Comparison of ENCODE assay signal across 1 cellular context in genomic region chr2:199911052-199911876, GRCh38.
TF ChIP-seq lines count a peak whose summit lies in the region.

TSS of gene C2orf69 (plus strand) at chr2:199911293. CDS start at chr2:199911439, 146 bp downstream.

TF ChIP-seq in HepG2, 621 proteins besides CTCF, POLR2A, EP300 and RAD21 (continued from another document and continues in another):
- TF ChIP-seq ZNF343 (CRISPR knock-in tag; IDR thresholded peaks at IDR 0.05) (peak; percentile 81; the same call in 1 of the 2 replicates), ZNF761 (CRISPR knock-in tag; conservative IDR thresholded peaks at IDR 0.05) (0 out of 2 replicates have a peak, but pooled peaks have one; percentile 82), ZNF383 (CRISPR knock-in tag; IDR thresholded peaks at IDR 0.05; ENCODE audit: borderline replicate concordance) (peak; percentile 35; the same call in 1 of the 2 replicates), NFIC (IDR thresholded peaks at IDR 0.05; ENCODE audit: low read length) (no peak), ZNF333 (CRISPR knock-in tag; IDR thresholded peaks at IDR 0.05; ENCODE audit: borderline replicate concordance) (peak; percentile 97), CHD4 (IDR thresholded peaks at IDR 0.05; ENCODE audit: borderline replicate concordance, low read length) (no peak), HNRNPLL (IDR thresholded peaks at IDR 0.05; ENCODE audit: low read depth, low read length, poor library complexity, severe bottlenecking) (peak; percentile 97), FOSL2 (CRISPR knock-in tag; IDR thresholded peaks at IDR 0.05) (peak; percentile 3; the same call in 1 of the 2 replicates), HMG20A (CRISPR knock-in tag; IDR thresholded peaks at IDR 0.05; ENCODE audit: borderline replicate concordance) (peak; percentile 38; the same call in 1 of the 2 replicates), TEF (CRISPR knock-in tag; IDR thresholded peaks at IDR 0.05) (peak; percentile 15; the same call in 1 of the 2 replicates), NCOR1 (IDR thresholded peaks at IDR 0.05; ENCODE audit: borderline replicate concordance, low read length) (peak; percentile 29; the same call in 1 of the 2 replicates), RBM39 (IDR thresholded peaks at IDR 0.05; ENCODE audit: low read depth, low read length, poor library complexity, severe bottlenecking) (peak; percentile 55), ZUFSP (CRISPR knock-in tag; IDR thresholded peaks at IDR 0.05; ENCODE audit: borderline replicate concordance) (no peak), HHEX (CRISPR knock-in tag; IDR thresholded peaks at IDR 0.05) (no peak), RNF2 (conservative IDR thresholded peaks at IDR 0.05; ENCODE audit: low read depth) (peak; percentile 65; the same call in 1 of the 2 replicates), ATF6 (CRISPR knock-in tag; conservative IDR thresholded peaks at IDR 0.05) (0 out of 2 replicates have a peak, but pooled peaks have one; percentile 65), YEATS2 (CRISPR knock-in tag; IDR thresholded peaks at IDR 0.05; ENCODE audit: borderline replicate concordance) (peak; percentile 55; the same call in 1 of the 2 replicates), SKIL (CRISPR knock-in tag; IDR thresholded peaks at IDR 0.05; ENCODE audit: borderline replicate concordance) (no peak; the same call in 1 of the 2 replicates), BRF2 (CRISPR knock-in tag; IDR thresholded peaks at IDR 0.05) (peak; percentile 98), HNF4G (IDR thresholded peaks at IDR 0.05; ENCODE audit: borderline replicate concordance, low read depth, low read length) (no peak), HNF4G (CRISPR knock-in tag; IDR thresholded peaks at IDR 0.05; ENCODE audit: borderline replicate concordance, low read depth) (peak; percentile 58), SP2 (CRISPR knock-in tag; IDR thresholded peaks at IDR 0.05) (no peak), SRSF9 (IDR thresholded peaks at IDR 0.05; ENCODE audit: borderline replicate concordance, insufficient read depth, low read depth, low read length, poor library complexity, severe bottlenecking) (no peak), ZNF547 (CRISPR knock-in tag; IDR thresholded peaks at IDR 0.05) (peak; percentile 89), DBP (CRISPR knock-in tag; IDR thresholded peaks at IDR 0.05; ENCODE audit: not compliant biosample characterization) (peak; percentile 29), ZNF713 (CRISPR knock-in tag; IDR thresholded peaks at IDR 0.05) (peak; percentile 41; the same call in 1 of the 2 replicates), HNRNPL (IDR thresholded peaks at IDR 0.05; ENCODE audit: low read depth, low read length) (peak; percentile 68; the same call in 1 of the 2 replicates), RAD51 (IDR thresholded peaks at IDR 0.05; ENCODE audit: borderline replicate concordance) (no peak), SRF (IDR thresholded peaks at IDR 0.05; ENCODE audit: low read depth, low read length) (no peak), CBX5 (CRISPR knock-in tag; IDR thresholded peaks at IDR 0.05; ENCODE audit: borderline replicate concordance) (peak; percentile 59; the same call in 1 of the 2 replicates), ZNF530 (CRISPR knock-in tag; IDR thresholded peaks at IDR 0.05; ENCODE audit: low read depth) (no peak), ZNF615 (CRISPR knock-in tag; IDR thresholded peaks at IDR 0.05; ENCODE audit: borderline replicate concordance) (peak; percentile 80; the same call in 1 of the 2 replicates), ZNF230 (CRISPR knock-in tag; IDR thresholded peaks at IDR 0.05) (peak; percentile 57; the same call in 1 of the 2 replicates), SAFB2 (CRISPR knock-in tag; IDR thresholded peaks at IDR 0.05; ENCODE audit: borderline replicate concordance, low read depth) (peak; percentile 79), ZNF292 (CRISPR knock-in tag; IDR thresholded peaks at IDR 0.05; ENCODE audit: borderline replicate concordance, low read depth) (peak; percentile 86), ZFY (CRISPR knock-in tag; IDR thresholded peaks at IDR 0.05) (peak; percentile 94), HOXA7 (CRISPR knock-in tag; IDR thresholded peaks at IDR 0.05) (peak; percentile 90; the same call in 1 of the 2 replicates), FOXK2 (IDR thresholded peaks at IDR 0.05) (no peak), ZNF879 (CRISPR knock-in tag; IDR thresholded peaks at IDR 0.05) (peak; percentile 66), KDM4B (CRISPR knock-in tag; IDR thresholded peaks at IDR 0.05) (peak; percentile 73; the same call in 1 of the 2 replicates), PRPF4 (IDR thresholded peaks at IDR 0.05; ENCODE audit: low read depth, low read length, poor library complexity, severe bottlenecking) (no peak), ERF (CRISPR knock-in tag; IDR thresholded peaks at IDR 0.05) (peak; percentile 81), ZNF576 (CRISPR knock-in tag; IDR thresholded peaks at IDR 0.05) (peak; percentile 83; the same call in 1 of the 2 replicates), HES4 (CRISPR knock-in tag; IDR thresholded peaks at IDR 0.05; ENCODE audit: borderline replicate concordance) (peak; percentile 80; the same call in 1 of the 2 replicates), MAX (IDR thresholded peaks at IDR 0.05) (peak; percentile 64), ZNF251 (CRISPR knock-in tag; IDR thresholded peaks at IDR 0.05) (no peak), HDAC2 (CRISPR knock-in tag; IDR thresholded peaks at IDR 0.05) (peak; percentile 10; the same call in 1 of the 2 replicates), HDAC1 (CRISPR knock-in tag; IDR thresholded peaks at IDR 0.05) (peak; percentile 95), SETDB1 (CRISPR knock-in tag; IDR thresholded peaks at IDR 0.05; ENCODE audit: borderline replicate concordance) (no peak), ZNF772 (CRISPR knock-in tag; IDR thresholded peaks at IDR 0.05) (peak; percentile 89)
- TF ChIP-seq, protein P1, sequence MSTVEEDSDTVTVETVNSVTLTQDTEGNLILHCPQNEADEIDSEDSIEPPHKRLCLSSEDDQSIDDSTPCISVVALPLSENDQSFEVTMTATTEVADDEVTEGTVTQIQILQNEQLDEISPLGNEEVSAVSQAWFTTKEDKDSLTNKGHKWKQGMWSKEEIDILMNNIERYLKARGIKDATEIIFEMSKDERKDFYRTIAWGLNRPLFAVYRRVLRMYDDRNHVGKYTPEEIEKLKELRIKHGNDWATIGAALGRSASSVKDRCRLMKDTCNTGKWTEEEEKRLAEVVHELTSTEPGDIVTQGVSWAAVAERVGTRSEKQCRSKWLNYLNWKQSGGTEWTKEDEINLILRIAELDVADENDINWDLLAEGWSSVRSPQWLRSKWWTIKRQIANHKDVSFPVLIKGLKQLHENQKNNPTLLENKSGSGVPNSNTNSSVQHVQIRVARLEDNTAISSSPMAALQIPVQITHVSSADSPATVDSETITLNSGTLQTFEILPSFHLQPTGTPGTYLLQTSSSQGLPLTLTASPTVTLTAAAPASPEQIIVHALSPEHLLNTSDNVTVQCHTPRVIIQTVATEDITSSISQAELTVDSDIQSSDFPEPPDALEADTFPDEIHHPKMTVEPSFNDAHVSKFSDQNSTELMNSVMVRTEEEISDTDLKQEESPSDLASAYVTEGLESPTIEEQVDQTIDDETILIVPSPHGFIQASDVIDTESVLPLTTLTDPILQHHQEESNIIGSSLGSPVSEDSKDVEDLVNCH (CRISPR knock-in tag; IDR thresholded peaks at IDR 0.05), result no peak
- TF ChIP-seq, protein P2, sequence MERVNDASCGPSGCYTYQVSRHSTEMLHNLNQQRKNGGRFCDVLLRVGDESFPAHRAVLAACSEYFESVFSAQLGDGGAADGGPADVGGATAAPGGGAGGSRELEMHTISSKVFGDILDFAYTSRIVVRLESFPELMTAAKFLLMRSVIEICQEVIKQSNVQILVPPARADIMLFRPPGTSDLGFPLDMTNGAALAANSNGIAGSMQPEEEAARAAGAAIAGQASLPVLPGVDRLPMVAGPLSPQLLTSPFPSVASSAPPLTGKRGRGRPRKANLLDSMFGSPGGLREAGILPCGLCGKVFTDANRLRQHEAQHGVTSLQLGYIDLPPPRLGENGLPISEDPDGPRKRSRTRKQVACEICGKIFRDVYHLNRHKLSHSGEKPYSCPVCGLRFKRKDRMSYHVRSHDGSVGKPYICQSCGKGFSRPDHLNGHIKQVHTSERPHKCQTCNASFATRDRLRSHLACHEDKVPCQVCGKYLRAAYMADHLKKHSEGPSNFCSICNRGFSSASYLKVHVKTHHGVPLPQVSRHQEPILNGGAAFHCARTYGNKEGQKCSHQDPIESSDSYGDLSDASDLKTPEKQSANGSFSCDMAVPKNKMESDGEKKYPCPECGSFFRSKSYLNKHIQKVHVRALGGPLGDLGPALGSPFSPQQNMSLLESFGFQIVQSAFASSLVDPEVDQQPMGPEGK (CRISPR knock-in tag; IDR thresholded peaks at IDR 0.05), result peak; percentile 37; the same call in 1 of the 2 replicates
- TF ChIP-seq, protein P3, sequence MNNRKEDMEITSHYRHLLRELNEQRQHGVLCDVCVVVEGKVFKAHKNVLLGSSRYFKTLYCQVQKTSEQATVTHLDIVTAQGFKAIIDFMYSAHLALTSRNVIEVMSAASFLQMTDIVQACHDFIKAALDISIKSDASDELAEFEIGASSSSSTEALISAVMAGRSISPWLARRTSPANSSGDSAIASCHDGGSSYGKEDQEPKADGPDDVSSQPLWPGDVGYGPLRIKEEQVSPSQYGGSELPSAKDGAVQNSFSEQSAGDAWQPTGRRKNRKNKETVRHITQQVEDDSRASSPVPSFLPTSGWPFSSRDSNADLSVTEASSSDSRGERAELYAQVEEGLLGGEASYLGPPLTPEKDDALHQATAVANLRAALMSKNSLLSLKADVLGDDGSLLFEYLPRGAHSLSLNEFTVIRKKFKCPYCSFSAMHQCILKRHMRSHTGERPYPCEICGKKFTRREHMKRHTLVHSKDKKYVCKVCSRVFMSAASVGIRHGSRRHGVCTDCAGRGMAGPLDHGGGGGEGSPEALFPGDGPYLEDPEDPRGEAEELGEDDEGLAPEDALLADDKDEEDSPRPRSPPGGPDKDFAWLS (CRISPR knock-in tag; IDR thresholded peaks at IDR 0.05; ENCODE audit: borderline replicate concordance), result no peak; the same call in 1 of the 2 replicates
